ENCODE assay signal across 10 cellular contexts in the genomic region with DNA sequence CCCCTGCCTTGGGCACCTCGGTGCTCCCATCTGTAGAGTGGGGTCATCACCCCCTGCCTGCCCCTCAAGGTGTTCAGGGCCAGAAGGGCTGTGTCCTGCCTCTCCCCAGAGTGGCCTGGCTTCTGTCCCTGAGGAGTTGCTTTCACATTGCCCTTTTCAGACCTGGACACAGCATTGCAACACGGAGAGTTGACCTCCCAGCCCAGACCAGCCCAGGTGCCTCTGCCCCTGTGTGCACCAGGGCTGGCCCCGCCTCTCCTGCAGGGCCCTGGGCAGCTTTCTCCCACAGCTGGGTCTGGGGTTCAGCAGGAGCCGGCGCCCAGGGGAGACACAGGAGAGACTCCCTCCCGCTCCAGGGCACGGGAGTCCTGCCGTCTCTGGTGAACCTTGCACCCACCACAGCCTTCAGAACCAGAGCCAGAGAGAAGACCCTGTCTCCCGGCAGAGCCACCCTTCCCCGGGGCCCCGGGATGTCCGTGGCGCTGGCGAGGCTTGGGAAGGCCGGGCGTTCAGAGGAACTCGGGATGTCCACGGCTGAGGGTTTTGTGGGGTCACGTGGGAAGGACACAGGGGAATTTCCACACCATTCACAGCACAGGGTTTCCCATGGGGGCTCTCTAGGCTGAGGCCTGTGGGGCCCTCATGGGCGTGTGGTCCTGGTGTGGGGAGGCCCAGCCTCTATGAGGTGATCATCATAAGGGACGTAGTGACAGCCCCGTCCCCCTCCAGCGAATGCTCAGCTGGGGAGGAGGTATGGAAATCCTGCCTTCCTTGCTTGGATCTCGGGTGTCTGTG. TPM values are rescaled to one million over a fixed set of nuclear protein-coding genes. Genes with fewer than 3 reads are reported as not detected.
DNase-seq lines count a peak whose midpoint lies in the region; ATAC-seq, FAIRE-seq and TF ChIP-seq lines count a peak whose summit lies in the region.
"Had no signal": no experiment of that assay in that cellular context is flagged by ENCODE, and none has a peak within 500 bp of the region (broad histone marks: within the 10 kb centered on the region; RNA-seq: fewer than 3 reads in every experiment).

No MANE protein-coding gene starts in this region.

- H3K9me3 ChIP-seq in A549 = no peaks in the 10 kb centered on the region
- H3K9me3 ChIP-seq in right lobe of liver = no peaks in the 10 kb centered on the region

- TF ChIP-seq CTCF in A549 (IDR thresholded peaks at IDR 0.05) = no peak; the same call in 2 of the 3 replicates
- no peak for TF ChIP-seq CTCF in right lobe of liver (IDR thresholded peaks at IDR 0.05)

- CTCF ChIA-PET in A549 (lab: Yijun Ruan, JAX) = interaction anchor here (0.6 kb wide), 1 partner anchor 94 kb away, joined by 4 read pairs; no protein-coding TSS in a partner anchor

- H3K27me3 ChIP-seq in right lobe of liver = no peaks in the 10 kb centered on the region

- intact Hi-C loops in right lobe of liver (cut with DNase I) = loop anchor here in 1 of 2 donors (5.0 kb wide), 1 partner anchor 272 kb away; no protein-coding TSS in a partner anchor

- no peaks in the 10 kb centered on the region for H3K4me1 ChIP-seq in A549
- H3K4me1 ChIP-seq in right lobe of liver = peaks cover 0 to 9% (median 4%) of the 10 kb centered on the region in 4 donors

- TF ChIP-seq POLR2A in A549 (IDR thresholded peaks at IDR 0.05; ENCODE audit: low read length) (no peak), right lobe of liver (IDR thresholded peaks at IDR 0.05) (no peak)

- DNase-seq in A549 (ENCODE audit: low read depth in 1 of 2, low spot score in 1 of 2) (no peak), right lobe of liver (peak; percentile 69 to 93 (median 87)), NCI-H1417 (lab: John Stamatoyannopoulos, UW) (no peak), NCI-H446 (lab: John Stamatoyannopoulos, UW) (no peak), dedifferentiated amniotic fluid mesenchymal stem cell (ENCODE audit: extremely low spot score) (no peak)
- no peak for DNase-seq in stimulated activated CD4-positive, alpha-beta T cell treated with anti-CD3 and anti-CD28 coated beads, Interleukin-4, amount 100 ng/mL, for 1 hour

- peak in 1 of 2 experiments; percentile 53; a peak in 3 of 6 replicates for ATAC-seq in A549
- peak; percentile 20 for ATAC-seq in GM21390 (IDR thresholded peaks at IDR 0.05; ENCODE audit: unreplicated experiment)
- peak; percentile 26 for ATAC-seq in HG03432 (IDR thresholded peaks at IDR 0.05; ENCODE audit: unreplicated experiment)
- ATAC-seq in right lobe of liver = peak; percentile 78 to 90 (median 86)

- TF ChIP-seq EP300 in A549 (IDR thresholded peaks at IDR 0.05) = no peak

- H3K4me3 ChIP-seq in A549 = no peak overlapping the region
- no peak overlapping the region for H3K4me3 ChIP-seq in right lobe of liver
- H3K4me3 ChIP-seq: skin epidermis had no signal

- no peak for FAIRE-seq in A549 (lab: Jason Lieb, UNC)

- H3K27ac ChIP-seq in A549 = peak overlapping the region in 1 of 2 experiments; percentile 52; a peak in 1 of 6 replicates
- peak overlapping the region in 1 of 3 donors; percentile 45 for H3K27ac ChIP-seq in right lobe of liver

- no peak for TF ChIP-seq RAD21 in A549 (conservative IDR thresholded peaks at IDR 0.05 in 1 of 2, IDR thresholded peaks at IDR 0.05 in 1 of 2)

- WGBS in A549 (ENCODE audit: missing lambda C conversion rate) = 67% methylated on average over 12 of the region's 24 CpGs
- 29% methylated on average over 7 of the region's 24 CpGs for WGBS in right lobe of liver (ENCODE audit: insufficient coverage, low coverage, low lambda C conversion rate, missing lambda C conversion rate)

- no peaks in the 10 kb centered on the region for H3K36me3 ChIP-seq in right lobe of liver

- POLR2A ChIA-PET in A549 (lab: Yijun Ruan, JAX) = no interaction called here

- peak overlapping the region; percentile 51; the same call in 2 of the 3 replicates for H3K4me2 ChIP-seq in A549

TF ChIP-seq in A549, 52 proteins besides CTCF, POLR2A, EP300 and RAD21 (continues in another document):
- TF ChIP-seq, protein P1, sequence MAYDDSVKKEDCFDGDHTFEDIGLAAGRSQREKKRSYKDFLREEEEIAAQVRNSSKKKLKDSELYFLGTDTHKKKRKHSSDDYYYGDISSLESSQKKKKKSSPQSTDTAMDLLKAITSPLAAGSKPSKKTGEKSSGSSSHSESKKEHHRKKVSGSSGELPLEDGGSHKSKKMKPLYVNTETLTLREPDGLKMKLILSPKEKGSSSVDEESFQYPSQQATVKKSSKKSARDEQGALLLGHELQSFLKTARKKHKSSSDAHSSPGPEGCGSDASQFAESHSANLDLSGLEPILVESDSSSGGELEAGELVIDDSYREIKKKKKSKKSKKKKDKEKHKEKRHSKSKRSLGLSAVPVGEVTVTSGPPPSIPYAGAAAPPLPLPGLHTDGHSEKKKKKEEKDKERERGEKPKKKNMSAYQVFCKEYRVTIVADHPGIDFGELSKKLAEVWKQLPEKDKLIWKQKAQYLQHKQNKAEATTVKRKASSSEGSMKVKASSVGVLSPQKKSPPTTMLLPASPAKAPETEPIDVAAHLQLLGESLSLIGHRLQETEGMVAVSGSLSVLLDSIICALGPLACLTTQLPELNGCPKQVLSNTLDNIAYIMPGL (CRISPR knock-in tag; IDR thresholded peaks at IDR 0.05; ENCODE audit: borderline replicate concordance) = no peak
- TF ChIP-seq ZC3H11A (IDR thresholded peaks at IDR 0.05) (no peak), CBX8 (IDR thresholded peaks at IDR 0.05) (no peak), HOXB13 (CRISPR knock-in tag; IDR thresholded peaks at IDR 0.05; ENCODE audit: low read depth) (no peak), SMC3 (IDR thresholded peaks at IDR 0.05) (no peak), TP53 (CRISPR knock-in tag; IDR thresholded peaks at IDR 0.05) (no peak), MAZ (IDR thresholded peaks at IDR 0.05; ENCODE audit: borderline replicate concordance, low read depth, low read length) (no peak), TFCP2L1 (CRISPR knock-in tag; IDR thresholded peaks at IDR 0.05) (no peak), EHF (CRISPR knock-in tag; IDR thresholded peaks at IDR 0.05) (no peak), ESRRA (IDR thresholded peaks at IDR 0.05; ENCODE audit: borderline replicate concordance, low read length) (no peak), CBX2 (IDR thresholded peaks at IDR 0.05; ENCODE audit: borderline replicate concordance, low read depth) (no peak), CHD4 (IDR thresholded peaks at IDR 0.05; ENCODE audit: borderline replicate concordance) (no peak), RNF2 (IDR thresholded peaks at IDR 0.05; ENCODE audit: borderline replicate concordance, low read depth) (no peak), JUNB (IDR thresholded peaks at IDR 0.05) (no peak), POLR2AphosphoS2 (conservative IDR thresholded peaks at IDR 0.05; ENCODE audit: low read length) (no peak), HOXB5 (CRISPR knock-in tag; IDR thresholded peaks at IDR 0.05) (no peak)
- TF ChIP-seq, protein P2, sequence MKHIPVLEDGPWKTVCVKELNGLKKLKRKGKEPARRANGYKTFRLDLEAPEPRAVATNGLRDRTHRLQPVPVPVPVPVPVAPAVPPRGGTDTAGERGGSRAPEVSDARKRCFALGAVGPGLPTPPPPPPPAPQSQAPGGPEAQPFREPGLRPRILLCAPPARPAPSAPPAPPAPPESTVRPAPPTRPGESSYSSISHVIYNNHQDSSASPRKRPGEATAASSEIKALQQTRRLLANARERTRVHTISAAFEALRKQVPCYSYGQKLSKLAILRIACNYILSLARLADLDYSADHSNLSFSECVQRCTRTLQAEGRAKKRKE (CRISPR knock-in tag; IDR thresholded peaks at IDR 0.05; ENCODE audit: low read depth) = no peak
- TF ChIP-seq, protein P3, sequence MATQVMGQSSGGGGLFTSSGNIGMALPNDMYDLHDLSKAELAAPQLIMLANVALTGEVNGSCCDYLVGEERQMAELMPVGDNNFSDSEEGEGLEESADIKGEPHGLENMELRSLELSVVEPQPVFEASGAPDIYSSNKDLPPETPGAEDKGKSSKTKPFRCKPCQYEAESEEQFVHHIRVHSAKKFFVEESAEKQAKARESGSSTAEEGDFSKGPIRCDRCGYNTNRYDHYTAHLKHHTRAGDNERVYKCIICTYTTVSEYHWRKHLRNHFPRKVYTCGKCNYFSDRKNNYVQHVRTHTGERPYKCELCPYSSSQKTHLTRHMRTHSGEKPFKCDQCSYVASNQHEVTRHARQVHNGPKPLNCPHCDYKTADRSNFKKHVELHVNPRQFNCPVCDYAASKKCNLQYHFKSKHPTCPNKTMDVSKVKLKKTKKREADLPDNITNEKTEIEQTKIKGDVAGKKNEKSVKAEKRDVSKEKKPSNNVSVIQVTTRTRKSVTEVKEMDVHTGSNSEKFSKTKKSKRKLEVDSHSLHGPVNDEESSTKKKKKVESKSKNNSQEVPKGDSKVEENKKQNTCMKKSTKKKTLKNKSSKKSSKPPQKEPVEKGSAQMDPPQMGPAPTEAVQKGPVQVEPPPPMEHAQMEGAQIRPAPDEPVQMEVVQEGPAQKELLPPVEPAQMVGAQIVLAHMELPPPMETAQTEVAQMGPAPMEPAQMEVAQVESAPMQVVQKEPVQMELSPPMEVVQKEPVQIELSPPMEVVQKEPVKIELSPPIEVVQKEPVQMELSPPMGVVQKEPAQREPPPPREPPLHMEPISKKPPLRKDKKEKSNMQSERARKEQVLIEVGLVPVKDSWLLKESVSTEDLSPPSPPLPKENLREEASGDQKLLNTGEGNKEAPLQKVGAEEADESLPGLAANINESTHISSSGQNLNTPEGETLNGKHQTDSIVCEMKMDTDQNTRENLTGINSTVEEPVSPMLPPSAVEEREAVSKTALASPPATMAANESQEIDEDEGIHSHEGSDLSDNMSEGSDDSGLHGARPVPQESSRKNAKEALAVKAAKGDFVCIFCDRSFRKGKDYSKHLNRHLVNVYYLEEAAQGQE (IDR thresholded peaks at IDR 0.05) = no peak
- TF ChIP-seq, protein P4, sequence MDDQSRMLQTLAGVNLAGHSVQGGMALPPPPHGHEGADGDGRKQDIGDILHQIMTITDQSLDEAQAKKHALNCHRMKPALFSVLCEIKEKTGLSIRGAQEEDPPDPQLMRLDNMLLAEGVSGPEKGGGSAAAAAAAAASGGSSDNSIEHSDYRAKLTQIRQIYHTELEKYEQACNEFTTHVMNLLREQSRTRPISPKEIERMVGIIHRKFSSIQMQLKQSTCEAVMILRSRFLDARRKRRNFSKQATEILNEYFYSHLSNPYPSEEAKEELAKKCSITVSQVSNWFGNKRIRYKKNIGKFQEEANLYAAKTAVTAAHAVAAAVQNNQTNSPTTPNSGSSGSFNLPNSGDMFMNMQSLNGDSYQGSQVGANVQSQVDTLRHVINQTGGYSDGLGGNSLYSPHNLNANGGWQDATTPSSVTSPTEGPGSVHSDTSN (IDR thresholded peaks at IDR 0.05) = no peak

RNA-seq across cellular contexts. Expression of a gene that starts 23.2 kb away (rescaled TPM):
- polyA plus RNA-seq in A549 (2011; rRNA removed) = 0.05 and 0.11 TPM in 2 replicates
- 0.19 and 0.27 TPM in 2 replicates for polyA plus RNA-seq in A549 (2012; cell fraction: cytosol; rRNA removed)
- 1.3 and 1.4 TPM in 2 replicates for polyA plus RNA-seq in A549 (2012; cell fraction: nucleus; rRNA removed)
- 0.13 to 0.47 TPM (median 0.15 TPM) in 3 replicates for polyA plus RNA-seq in A549 (2017; fragmentation: RNase III; extraction: RNeasy Plus Mini Kit Qiagen cat#74134 plus additional on column Dnase treatment)
- 0.10 and 0.50 TPM in 2 replicates for polyA minus RNA-seq in A549 (2011; rRNA and poly(A)+ RNA removed)
- 1 to 10 TPM in 2 of 6 experiments, under 1 TPM in 4; 0.04 to 1.1 (median 0.60) TPM for total RNA-seq in right lobe of liver
- total RNA-seq: NCI-H460 had no signal

Comparison
In these comparisons a context has a peak if more than half of its experiments do, and no peak if none do; other contexts are left out.
1. DNase-seq: peak in right lobe of liver (3 of 3); none in A549 (0 of 2), NCI-H1417 (0 of 3), NCI-H446 (0 of 2), stimulated activated CD4-positive, alpha-beta T cell treated with anti-CD3 and anti-CD28 coated beads, Interleukin-4, amount 100 ng/mL, for 1 hour (single experiment) and dedifferentiated amniotic fluid mesenchymal stem cell (single experiment).